1 cellular context compared by ENCODE assay signal in genomic region chr15:36591534-36592411, GRCh38.
TF ChIP-seq lines count a peak whose summit lies in the region.

No MANE protein-coding gene starts in this region.

TF ChIP-seq in K562, 482 proteins besides CTCF, POLR2A, EP300 and RAD21:
- no peak for TF ChIP-seq NCOA6 (IDR thresholded peaks at IDR 0.05)
- peak; percentile 16; the same call in 1 of the 2 replicates for TF ChIP-seq NFIC (IDR thresholded peaks at IDR 0.05)
